In the genomic region with DNA sequence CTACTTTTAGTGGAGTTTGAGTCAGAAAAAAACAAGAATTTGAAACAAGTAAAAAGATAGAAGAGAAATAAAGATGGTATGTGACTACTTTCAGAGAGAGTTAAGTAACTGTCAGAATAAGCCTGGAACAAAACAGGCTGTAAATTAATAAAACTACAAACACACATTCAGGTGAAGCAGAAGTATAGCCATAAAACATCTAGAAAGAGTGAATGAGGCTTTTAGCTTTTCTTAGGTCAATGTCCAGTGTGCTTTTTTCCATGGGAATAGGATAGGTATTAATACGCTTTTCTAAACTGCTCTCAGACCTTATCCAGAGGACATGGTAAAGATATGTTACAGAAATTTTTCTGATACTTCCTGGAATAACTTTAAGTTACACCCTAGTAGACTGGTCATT, we compare ENCODE assay signal across 16 cellular contexts. TPM values are rescaled to one million over a fixed set of nuclear protein-coding genes. Genes with fewer than 3 reads are reported as not detected.
DNase-seq lines count a peak whose midpoint lies in the region; ATAC-seq and TF ChIP-seq lines count a peak whose summit lies in the region.
"Had no signal": no experiment of that assay in that cellular context is flagged by ENCODE, and none has a peak within 500 bp of the region (broad histone marks: within the 10 kb centered on the region; RNA-seq: fewer than 3 reads in every experiment).

No MANE protein-coding gene starts in this region.

- H3K27me3 ChIP-seq in IMR-90 (ENCODE audit: control insufficient read depth, insufficient read depth, low read length), result no peaks in the 10 kb centered on the region
- H3K27me3 ChIP-seq: BE2C had no signal

- H3K79me1 ChIP-seq in IMR-90 (ENCODE audit: low read depth in 1 of 2, low read length in 2 of 2), result no peaks in the 10 kb centered on the region

- no peak overlapping the region for H3K9ac ChIP-seq in IMR-90 (ENCODE audit: low read depth, low read length)
- H3K9ac ChIP-seq: GM23248 had no signal

- H3K9me3 Mint-ChIP-seq in activated T-helper 17 cell treated with anti-CD3 and anti-CD28 coated beads, Interleukin-2, amount 50 U/mL, for 72 hours, result peaks cover 5% of the 10 kb centered on the region
- H3K9me3 Mint-ChIP-seq in stimulated activated effector memory CD8-positive, alpha-beta T cell treated with anti-CD3 and anti-CD28 coated beads, Interleukin-12 subunit alpha, Interleukin-12 subunit beta, amount 100 ng/mL, for 72 hours, result no peaks in the 10 kb centered on the region
- H3K9me3 Mint-ChIP-seq in stimulated activated naive B cell treated with anti-CD40 and anti-IgM and Interleukin-4, amounts not matched to agents 10 μg/mL and 1 μg/mL and 100 μg/mL, for 72 hours, result peaks cover 2 to 5% of the 10 kb centered on the region in 2 donors

- no peak overlapping the region for H2BK15ac ChIP-seq in IMR-90 (ENCODE audit: low read depth, low read length)

- H2AK9ac ChIP-seq in IMR-90 (replicated peaks; ENCODE audit: low read depth, low read length, poor library complexity), result no peak overlapping the region

- POLR2A ChIA-PET in IMR-90 (lab: Charles Lee; ENCODE audit: unreplicated experiment), result no interaction called here

- dilution Hi-C loops in IMR-90 (cut with HindIII; ENCODE audit: low sequenced_read_pairs, unreplicated experiment), result no loop called here

- no peak overlapping the region for H3K4me2 ChIP-seq in IMR-90 (ENCODE audit: low read depth, low read length)
- H3K4me2 ChIP-seq: A549 had no signal

- no peak overlapping the region for H3K4me3 Mint-ChIP-seq in activated T-helper 17 cell treated with anti-CD3 and anti-CD28 coated beads, Interleukin-2, amount 50 U/mL, for 72 hours
- H3K4me3 Mint-ChIP-seq in stimulated activated effector memory CD8-positive, alpha-beta T cell treated with anti-CD3 and anti-CD28 coated beads, Interleukin-12 subunit alpha, Interleukin-12 subunit beta, amount 100 ng/mL, for 72 hours, result no peak overlapping the region
- H3K4me3 Mint-ChIP-seq in stimulated activated naive B cell treated with anti-CD40 and anti-IgM and Interleukin-4, amounts not matched to agents 10 μg/mL and 1 μg/mL and 100 μg/mL, for 72 hours, result no peak overlapping the region
- H3K4me3 Mint-ChIP-seq: CD4-positive, alpha-beta memory T cell had no signal

- H3K36me3 Mint-ChIP-seq in activated T-helper 17 cell treated with anti-CD3 and anti-CD28 coated beads, Interleukin-2, amount 50 U/mL, for 72 hours (ENCODE audit: low read depth), result peaks cover 66% of the 10 kb centered on the region
- peaks cover 42% of the 10 kb centered on the region for H3K36me3 Mint-ChIP-seq in stimulated activated effector memory CD8-positive, alpha-beta T cell treated with anti-CD3 and anti-CD28 coated beads, Interleukin-12 subunit alpha, Interleukin-12 subunit beta, amount 100 ng/mL, for 72 hours
- H3K36me3 Mint-ChIP-seq in stimulated activated naive B cell treated with anti-CD40 and anti-IgM and Interleukin-4, amounts not matched to agents 10 μg/mL and 1 μg/mL and 100 μg/mL, for 72 hours, result peaks cover 18 to 31% of the 10 kb centered on the region in 2 donors

- H3K23ac ChIP-seq in IMR-90 (ENCODE audit: low read depth, low read length), result no peak overlapping the region

- H3K27me3 Mint-ChIP-seq in activated T-helper 17 cell treated with anti-CD3 and anti-CD28 coated beads, Interleukin-2, amount 50 U/mL, for 72 hours, result no peaks in the 10 kb centered on the region
- no peaks in the 10 kb centered on the region for H3K27me3 Mint-ChIP-seq in stimulated activated naive B cell treated with anti-CD40 and anti-IgM and Interleukin-4, amounts not matched to agents 10 μg/mL and 1 μg/mL and 100 μg/mL, for 72 hours
- H3K27me3 Mint-ChIP-seq: CD4-positive, alpha-beta memory T cell had no signal

- no peak overlapping the region for H3K4me3 ChIP-seq in IMR-90 (ENCODE audit: insufficient read depth, low read depth, low read length)
- H3K4me3 ChIP-seq: A549, GM23248 had no signal

- no peak overlapping the region for H2BK120ac ChIP-seq in IMR-90 (ENCODE audit: low read depth, low read length)

- H3K9me1 ChIP-seq in IMR-90 (ENCODE audit: insufficient read depth, low read length), result no peaks in the 10 kb centered on the region

- H2BK5ac ChIP-seq in IMR-90 (ENCODE audit: low read depth, low read length, poor library complexity, severe bottlenecking), result no peak overlapping the region

- peaks cover 2% of the 10 kb centered on the region; the same call in 1 of the 2 replicates for H3K36me3 ChIP-seq in IMR-90 (ENCODE audit: control insufficient read depth, insufficient read depth, low read length)
- H3K36me3 ChIP-seq: BE2C had no signal

- no CpG with 5 or more reads among the region's 1 CpG for WGBS in IMR-90 (ENCODE audit: extremely low coverage in 2 of 2, insufficient read length in 1 of 2), 2 experiments

- no peak for TF ChIP-seq CTCF in IMR-90 (conservative IDR thresholded peaks at IDR 0.05; ENCODE audit: low read depth, low read length)

- ATAC-seq in IMR-90 (ENCODE audit: low read depth), result no peak
- no peak for ATAC-seq in activated T-helper 17 cell treated with anti-CD3 and anti-CD28 coated beads, Interleukin-2, amount 50 U/mL, for 72 hours (replicated peaks)
- peak; percentile 87 for ATAC-seq in left colon
- no peak for ATAC-seq in stimulated activated effector memory CD8-positive, alpha-beta T cell treated with anti-CD3 and anti-CD28 coated beads, Interleukin-12 subunit alpha, Interleukin-12 subunit beta, amount 100 ng/mL, for 72 hours
- ATAC-seq in GM21423 (IDR thresholded peaks at IDR 0.05; ENCODE audit: unreplicated experiment), result no peak
- no peak for ATAC-seq in stimulated activated naive B cell treated with anti-CD40 and anti-IgM and Interleukin-4, amounts not matched to agents 10 μg/mL and 1 μg/mL and 100 μg/mL, for 72 hours (replicated peaks)
- ATAC-seq: A549 had no signal

- in situ Hi-C loops in IMR-90 (cut with MboI; ENCODE audit: low sequenced_read_pairs), result no loop called here

- H3K27ac Mint-ChIP-seq in activated T-helper 17 cell treated with anti-CD3 and anti-CD28 coated beads, Interleukin-2, amount 50 U/mL, for 72 hours, result peak overlapping the region; percentile 66
- H3K27ac Mint-ChIP-seq in stimulated activated effector memory CD8-positive, alpha-beta T cell treated with anti-CD3 and anti-CD28 coated beads, Interleukin-12 subunit alpha, Interleukin-12 subunit beta, amount 100 ng/mL, for 72 hours, result peak overlapping the region; percentile 27
- H3K27ac Mint-ChIP-seq in stimulated activated naive B cell treated with anti-CD40 and anti-IgM and Interleukin-4, amounts not matched to agents 10 μg/mL and 1 μg/mL and 100 μg/mL, for 72 hours, result no peak overlapping the region

- H3K4me1 ChIP-seq in IMR-90 (ENCODE audit: control insufficient read depth, insufficient read depth, low read length), result no peaks in the 10 kb centered on the region
- H3K4me1 ChIP-seq: A549, BE2C had no signal

- H3K56ac ChIP-seq in IMR-90 (ENCODE audit: extremely low read depth, insufficient read depth, low read length), result no peak overlapping the region

- TF ChIP-seq RAD21 in IMR-90 (IDR thresholded peaks at IDR 0.05; ENCODE audit: low read length), result no peak

- DNase-seq in IMR-90, result no peak
- no peak for DNase-seq in left colon
- no peak for DNase-seq in stimulated activated effector memory CD8-positive, alpha-beta T cell treated with anti-CD3 and anti-CD28 coated beads, Interleukin-12 subunit alpha, Interleukin-12 subunit beta, amount 100 ng/mL, for 72 hours (ENCODE audit: low spot score in 2 of 2)
- DNase-seq in activated gamma-delta T cell treated with Interleukin-2 at 50 U/mL for 16 hours, result no peak
- no peak for DNase-seq in stimulated activated naive B cell treated with anti-CD40 and anti-IgM and Interleukin-4, amounts not matched to agents 10 μg/mL and 1 μg/mL and 100 μg/mL, for 72 hours
- DNase-seq: BE2C; CD4-positive, alpha-beta memory T cell; DMS153; DMS79 treated with DMSO at 0.1 percent for 48 hours; EL; GM23248; H7 had no signal

- H4K5ac ChIP-seq in IMR-90 (ENCODE audit: low read depth, low read length), result no peak overlapping the region

- intact Hi-C loops in IMR-90 (cut with micrococcal nuclease) (no loop called here), left colon (cut with DNase I, micrococcal nuclease) (no loop called here)

- TF ChIP-seq POLR2A in IMR-90 (IDR thresholded peaks at IDR 0.05; ENCODE audit: low read depth, low read length), result no peak

- no peaks in the 10 kb centered on the region for H3K9me3 ChIP-seq in IMR-90 (ENCODE audit: control insufficient read depth, insufficient read depth, low read length)
- H3K9me3 ChIP-seq: A549, BE2C had no signal

- H2AFZ ChIP-seq in IMR-90 (replicated peaks; ENCODE audit: low read length, poor library complexity), result no peak overlapping the region
- H2AFZ ChIP-seq: GM23248 had no signal

- no peak overlapping the region for H2AK5ac ChIP-seq in IMR-90 (ENCODE audit: low read depth, low read length)

- H3K4ac ChIP-seq in IMR-90 (ENCODE audit: low read depth, low read length), result no peak overlapping the region

- H3K18ac ChIP-seq in IMR-90 (ENCODE audit: low read depth, low read length), result no peak overlapping the region

- no peak overlapping the region for H4K8ac ChIP-seq in IMR-90 (ENCODE audit: low read depth in 2 of 2, low read length in 2 of 2)

- no peak overlapping the region for H3K27ac ChIP-seq in IMR-90 (ENCODE audit: insufficient read depth, low read length)
- H3K27ac ChIP-seq: A549, C4-2B, GM23248 had no signal

- no peak overlapping the region for H4K91ac ChIP-seq in IMR-90 (ENCODE audit: insufficient read depth, low read depth, low read length)

- BruUV-seq in IMR-90 (replicated peaks; lab: Mats Ljungman, UMichigan), result TSS peak; percentile 28

- no peak overlapping the region for H2BK20ac ChIP-seq in IMR-90 (ENCODE audit: low read depth, low read length)

- CTCF ChIA-PET in IMR-90 (lab: Yijun Ruan, JAX), result no interaction called here

- no peak overlapping the region for H3K14ac ChIP-seq in IMR-90 (replicated peaks; ENCODE audit: low read depth, low read length)

- peaks cover 9% of the 10 kb centered on the region for H3K4me1 Mint-ChIP-seq in activated T-helper 17 cell treated with anti-CD3 and anti-CD28 coated beads, Interleukin-2, amount 50 U/mL, for 72 hours
- H3K4me1 Mint-ChIP-seq in stimulated activated effector memory CD8-positive, alpha-beta T cell treated with anti-CD3 and anti-CD28 coated beads, Interleukin-12 subunit alpha, Interleukin-12 subunit beta, amount 100 ng/mL, for 72 hours, result peaks cover 7% of the 10 kb centered on the region
- peaks cover 2 to 13% of the 10 kb centered on the region in 2 donors for H3K4me1 Mint-ChIP-seq in stimulated activated naive B cell treated with anti-CD40 and anti-IgM and Interleukin-4, amounts not matched to agents 10 μg/mL and 1 μg/mL and 100 μg/mL, for 72 hours

- no peaks in the 10 kb centered on the region for H4K20me1 ChIP-seq in IMR-90 (ENCODE audit: insufficient read depth, low read length)

TF ChIP-seq in IMR-90, 13 proteins besides CTCF, POLR2A, EP300 and RAD21 (continues in another document):
- no peak for TF ChIP-seq BHLHE40 (IDR thresholded peaks at IDR 0.05; ENCODE audit: low read depth, low read length)
- no peak for TF ChIP-seq MXI1 (IDR thresholded peaks at IDR 0.05; ENCODE audit: borderline replicate concordance, low read depth, low read length)

RNA-seq across cellular contexts. Expression of gene TMEM106B, which starts 23.2 kb away (rescaled TPM):
- total RNA-seq in IMR-90 (2012; rRNA removed) (59.5 and 82.8 TPM in 2 replicates), left colon (10 to 100 TPM; 42.2 to 54.5 TPM)
- 19.4 and 24.7 TPM in 2 replicates for polyA plus RNA-seq in IMR-90 (2012; rRNA removed)
- 6.1 and 8.8 TPM in 2 replicates for polyA plus RNA-seq in IMR-90 (2012; cell fraction: cytosol; rRNA removed)
- 2.2 and 7.9 TPM in 2 replicates for polyA plus RNA-seq in IMR-90 (2012; cell fraction: nucleus; rRNA removed; ENCODE audit: low replicate concordance)
- total RNA-seq in activated T-helper 17 cell treated with anti-CD3 and anti-CD28 coated beads, Interleukin-2, amount 50 U/mL, for 72 hours, result 10 to 100 TPM; 17.3 to 22.8 TPM
